In genomic region chr1:64019818-64020217, GRCh38 we compare ENCODE assay signal across 8 cellular contexts.
DNase-seq lines count a peak whose midpoint lies in the region; ATAC-seq and TF ChIP-seq lines count a peak whose summit lies in the region.

No MANE protein-coding gene starts in this region.

- 56 to 61% (median 57%) methylated on average over 2 of the region's 2 CpGs for WGBS in psoas muscle, 3 donors
- WGBS in endodermal cell (ENCODE audit: insufficient coverage in 1 of 2, insufficient read length in 1 of 2), 2 experiments, result 86 to 88% methylated on average over 2 of the region's 2 CpGs

- TF ChIP-seq CTCF in fibroblast of lung (conservative IDR thresholded peaks at IDR 0.05 in 1 of 2, IDR thresholded peaks at IDR 0.05 in 1 of 2; ENCODE audit: low read depth in 1 of 2, low read length in 2 of 2) (no peak), psoas muscle (IDR thresholded peaks at IDR 0.05) (no peak), endodermal cell (conservative IDR thresholded peaks at IDR 0.05) (no peak)

- peak in 4 of 5 donors; percentile 4 to 5 (median 4) for DNase-seq in CD4-positive, alpha-beta memory T cell
- DNase-seq in NCI-H524 treated with DMSO at 0.1 percent for 48 hours (lab: John Stamatoyannopoulos, UW), result peak; percentile 72
- DNase-seq in fibroblast of lung (ENCODE audit: low read depth in 2 of 2), result peak; percentile 69 to 76
- no peak for DNase-seq in psoas muscle
- no peak for DNase-seq in activated CD8-positive, alpha-beta memory T cell treated with anti-CD3 and anti-CD28 coated beads, Interleukin-2, amount 10 ng/mL, durations not matched to agents 7 days and 5 days
- DNase-seq in endodermal cell, result no peak

- no peaks in the 10 kb centered on the region for H3K9me3 Mint-ChIP-seq in CD4-positive, alpha-beta memory T cell
- H3K9me3 Mint-ChIP-seq in activated CD8-positive, alpha-beta memory T cell treated with anti-CD3 and anti-CD28 coated beads, Interleukin-2, amount 10 ng/mL, durations not matched to agents 7 days and 5 days (ENCODE audit: low read depth), result no peaks in the 10 kb centered on the region
- H3K9me3 Mint-ChIP-seq in endodermal cell, result peaks cover 4% of the 10 kb centered on the region

- peaks cover 7% of the 10 kb centered on the region for H3K4me1 ChIP-seq in CD4-positive, alpha-beta memory T cell (ENCODE audit: insufficient read depth, low read length)
- H3K4me1 ChIP-seq in fibroblast of lung (ENCODE audit: control insufficient read depth, extremely low read depth, insufficient read depth, low read length) (peaks cover 3% of the 10 kb centered on the region), psoas muscle (no peaks in the 10 kb centered on the region), endodermal cell (ENCODE audit: control insufficient read depth, insufficient read depth, low read length) (peaks cover 9% of the 10 kb centered on the region)

- H3K4me3 ChIP-seq in CD4-positive, alpha-beta memory T cell (ENCODE audit: low read length in 2 of 2), result no peak overlapping the region
- peak overlapping the region in 3 of 4 experiments; percentile 24 to 31 (median 27) for H3K4me3 ChIP-seq in fibroblast of lung (replicated peaks in 1 of 4; ENCODE audit: control extremely low read depth in 1 of 4, insufficient read depth in 1 of 4, low read depth in 3 of 4, low read length in 4 of 4)
- H3K4me3 ChIP-seq in psoas muscle, result peak overlapping the region; percentile 5
- H3K4me3 ChIP-seq in endodermal cell (ENCODE audit: low read length), result no peak overlapping the region

- intact Hi-C loops in CD4-positive, alpha-beta memory T cell (cut with micrococcal nuclease), result no loop called here
- intact Hi-C loops in psoas muscle (cut with DNase I), result no loop called here

- peak overlapping the region; percentile 67 for H2AFZ ChIP-seq in fibroblast of lung (ENCODE audit: low read length)

- POLR2A ChIA-PET in CD4-positive, alpha-beta memory T cell (lab: Charles Lee; ENCODE audit: partially characterized antibody), result no interaction called here

- H3K4me2 ChIP-seq in fibroblast of lung (ENCODE audit: extremely low read depth, insufficient read depth, low read length), result peak overlapping the region; percentile 44

- H3K9ac ChIP-seq in fibroblast of lung (ENCODE audit: insufficient read depth, low read length) (no peak overlapping the region), endodermal cell (ENCODE audit: extremely low read depth, low read length, poor library complexity, severe bottlenecking) (no peak overlapping the region)

- peak overlapping the region in 7 of 8 donors; percentile 7 to 55 (median 42) for H3K4me3 Mint-ChIP-seq in CD4-positive, alpha-beta memory T cell
- H3K4me3 Mint-ChIP-seq in activated CD8-positive, alpha-beta memory T cell treated with anti-CD3 and anti-CD28 coated beads, Interleukin-2, amount 10 ng/mL, durations not matched to agents 7 days and 5 days, result no peak overlapping the region
- no peak overlapping the region for H3K4me3 Mint-ChIP-seq in endodermal cell

- H3K36me3 ChIP-seq in CD4-positive, alpha-beta memory T cell (ENCODE audit: insufficient read depth, low read length), result no peaks in the 10 kb centered on the region
- no peaks in the 10 kb centered on the region for H3K36me3 ChIP-seq in fibroblast of lung (ENCODE audit: control insufficient read depth, insufficient read depth, low read length)
- no peaks in the 10 kb centered on the region for H3K36me3 ChIP-seq in psoas muscle (ENCODE audit: insufficient read depth in 1 of 2, low read depth in 1 of 2)
- peaks cover 17% of the 10 kb centered on the region for H3K36me3 ChIP-seq in endodermal cell (ENCODE audit: control insufficient read depth, insufficient read depth, low read length)

- H3K36me3 Mint-ChIP-seq in CD4-positive, alpha-beta memory T cell, result no peaks in the 10 kb centered on the region
- H3K36me3 Mint-ChIP-seq in activated CD8-positive, alpha-beta memory T cell treated with anti-CD3 and anti-CD28 coated beads, Interleukin-2, amount 10 ng/mL, durations not matched to agents 7 days and 5 days, result no peaks in the 10 kb centered on the region
- peaks cover 43% of the 10 kb centered on the region for H3K36me3 Mint-ChIP-seq in endodermal cell (ENCODE audit: low read depth)

- no peaks in the 10 kb centered on the region for H3K27me3 ChIP-seq in CD4-positive, alpha-beta memory T cell (ENCODE audit: insufficient read depth, low read length)
- H3K27me3 ChIP-seq in fibroblast of lung (ENCODE audit: control insufficient read depth, insufficient read depth, low read length) (no peaks in the 10 kb centered on the region), psoas muscle (ENCODE audit: insufficient read depth in 3 of 3, low read length in 2 of 3) (no peaks in the 10 kb centered on the region), endodermal cell (ENCODE audit: control insufficient read depth, insufficient read depth, low read length, poor library complexity, severe bottlenecking) (no peaks in the 10 kb centered on the region)

- peak overlapping the region in 3 of 7 donors; percentile 5 to 78 (median 9) for H3K27ac Mint-ChIP-seq in CD4-positive, alpha-beta memory T cell
- no peak overlapping the region for H3K27ac Mint-ChIP-seq in activated CD8-positive, alpha-beta memory T cell treated with anti-CD3 and anti-CD28 coated beads, Interleukin-2, amount 10 ng/mL, durations not matched to agents 7 days and 5 days
- H3K27ac Mint-ChIP-seq in endodermal cell, result no peak overlapping the region

- no peaks in the 10 kb centered on the region for H4K20me1 ChIP-seq in fibroblast of lung (ENCODE audit: control insufficient read depth, extremely low read depth, insufficient read depth, low read length)

- CTCF ChIA-PET in CD4-positive, alpha-beta memory T cell (lab: Charles Lee; ENCODE audit: partially characterized antibody), result no interaction called here
- CTCF ChIA-PET in activated CD8-positive, alpha-beta memory T cell treated with anti-CD3 and anti-CD28 coated beads, Interleukin-2, amount 10 ng/mL, durations not matched to agents 7 days and 5 days (lab: Charles Lee), result no interaction called here

- H3K27ac ChIP-seq in CD4-positive, alpha-beta memory T cell (ENCODE audit: low read depth, low read length), result no peak overlapping the region
- H3K27ac ChIP-seq in fibroblast of lung (ENCODE audit: insufficient read depth, low read length) (peak overlapping the region; percentile 13), psoas muscle (no peak overlapping the region), endodermal cell (ENCODE audit: low read depth, low read length) (no peak overlapping the region)

- H3K79me2 ChIP-seq in fibroblast of lung (ENCODE audit: control insufficient read depth, insufficient read depth, low read length), result no peaks in the 10 kb centered on the region

- ATAC-seq in GM21515 (IDR thresholded peaks at IDR 0.05; ENCODE audit: unreplicated experiment), result peak; percentile 69
- peak in 1 of 4 donors; percentile 42 for ATAC-seq in psoas muscle
- ATAC-seq in activated CD8-positive, alpha-beta memory T cell treated with anti-CD3 and anti-CD28 coated beads, Interleukin-2, amount 10 ng/mL, durations not matched to agents 7 days and 5 days, result no peak
- ATAC-seq in HG02642 (IDR thresholded peaks at IDR 0.05; ENCODE audit: poor library complexity, unreplicated experiment), result no peak

- H3K4me1 Mint-ChIP-seq in CD4-positive, alpha-beta memory T cell, result peaks cover 10 to 18% (median 13%) of the 10 kb centered on the region in 4 donors
- peaks cover 7% of the 10 kb centered on the region for H3K4me1 Mint-ChIP-seq in activated CD8-positive, alpha-beta memory T cell treated with anti-CD3 and anti-CD28 coated beads, Interleukin-2, amount 10 ng/mL, durations not matched to agents 7 days and 5 days
- H3K4me1 Mint-ChIP-seq in endodermal cell, result peaks cover 32% of the 10 kb centered on the region

- no peaks in the 10 kb centered on the region for H3K9me3 ChIP-seq in CD4-positive, alpha-beta memory T cell (ENCODE audit: control insufficient read depth in 1 of 2, low read length in 2 of 2)
- H3K9me3 ChIP-seq in fibroblast of lung (ENCODE audit: control insufficient read depth, insufficient read depth, low read depth, low read length) (no peaks in the 10 kb centered on the region), psoas muscle (no peaks in the 10 kb centered on the region), endodermal cell (ENCODE audit: control insufficient read depth, low read length) (no peaks in the 10 kb centered on the region)

- H3K27me3 Mint-ChIP-seq in CD4-positive, alpha-beta memory T cell, result no peaks in the 10 kb centered on the region
- H3K27me3 Mint-ChIP-seq in activated CD8-positive, alpha-beta memory T cell treated with anti-CD3 and anti-CD28 coated beads, Interleukin-2, amount 10 ng/mL, durations not matched to agents 7 days and 5 days, result no peaks in the 10 kb centered on the region
- H3K27me3 Mint-ChIP-seq in endodermal cell (ENCODE audit: insufficient read depth), result no peaks in the 10 kb centered on the region

Comparison
In these comparisons a context has a peak if more than half of its experiments do, and no peak if none do; other contexts are left out.
1. DNase-seq: peak in CD4-positive, alpha-beta memory T cell (4 of 5), NCI-H524 treated with DMSO at 0.1 percent for 48 hours (single experiment) and fibroblast of lung (2 of 2); none in psoas muscle (0 of 2), activated CD8-positive, alpha-beta memory T cell treated with anti-CD3 and anti-CD28 coated beads, Interleukin-2, amount 10 ng/mL, durations not matched to agents 7 days and 5 days (single experiment) and endodermal cell (single experiment).
2. H3K4me3 ChIP-seq: peak in fibroblast of lung (3 of 4) and psoas muscle (single experiment); none in CD4-positive, alpha-beta memory T cell (0 of 2) and endodermal cell (single experiment).
3. H3K4me3 Mint-ChIP-seq: peak in CD4-positive, alpha-beta memory T cell (7 of 8); none in activated CD8-positive, alpha-beta memory T cell treated with anti-CD3 and anti-CD28 coated beads, Interleukin-2, amount 10 ng/mL, durations not matched to agents 7 days and 5 days (single experiment) and endodermal cell (single experiment).